21 cellular contexts compared by ENCODE assay signal in the genomic region with DNA sequence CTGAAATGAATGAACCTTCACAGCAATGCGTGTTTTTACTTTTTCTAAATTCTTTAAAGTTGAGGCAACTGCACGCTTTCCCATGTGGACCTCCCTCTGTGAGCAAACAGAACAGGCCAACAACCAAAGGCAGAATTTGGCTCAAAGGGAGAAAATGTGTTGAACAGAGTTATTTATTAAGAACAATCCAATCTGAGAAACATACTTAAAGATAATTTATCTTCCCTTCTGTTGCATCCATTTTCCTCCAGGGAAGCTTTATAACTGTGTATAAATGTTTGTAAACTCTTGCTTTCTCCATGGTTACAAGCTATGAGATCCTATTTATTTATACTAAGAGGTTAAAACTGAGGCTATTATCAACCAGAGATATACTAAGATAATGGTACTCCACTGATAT.
DNase-seq lines count a peak whose midpoint lies in the region; ATAC-seq, FAIRE-seq and TF ChIP-seq lines count a peak whose summit lies in the region.
"Had no signal": no experiment of that assay in that cellular context is flagged by ENCODE, and none has a peak within 500 bp of the region (broad histone marks: within the 10 kb centered on the region; RNA-seq: fewer than 3 reads in every experiment).

No MANE protein-coding gene starts in this region.

- H3K4me1 ChIP-seq in right lobe of liver, result no peaks in the 10 kb centered on the region
- H3K4me1 ChIP-seq: BLaER1, Caco-2 had no signal

- no peaks in the 10 kb centered on the region for H3K9me3 ChIP-seq in right lobe of liver
- H3K9me3 ChIP-seq: BLaER1, Caco-2 had no signal

- peak; percentile 97 for FAIRE-seq in endometrium (lab: Jason Lieb, UNC)
- FAIRE-seq: GM18507, H1, HTR-8/SVneo had no signal

- in situ Hi-C loops in astrocyte of the cerebellum (cut with HindIII; ENCODE audit: low sequenced_read_pairs), result no loop called here

- peaks cover 5% of the 10 kb centered on the region for H3K27me3 Mint-ChIP-seq in nephron (ENCODE audit: low read depth)
- H3K27me3 Mint-ChIP-seq: CD4-positive, alpha-beta memory T cell had no signal

- 51% methylated on average over 2 of the region's 2 CpGs for WGBS in right lobe of liver (ENCODE audit: insufficient coverage, low coverage, low lambda C conversion rate, missing lambda C conversion rate)

- H3K36me3 ChIP-seq in right lobe of liver, result no peaks in the 10 kb centered on the region
- H3K36me3 ChIP-seq: BLaER1 had no signal

- intact Hi-C loops in right lobe of liver (cut with DNase I), result no loop called here

- DNase-seq in astrocyte of the cerebellum (ENCODE audit: low read depth) (peak; percentile 49), right lobe of liver (no peak), cortex of kidney (lab: John Stamatoyannopoulos, UW) (no peak), SIG-M5 treated with dmso at 0.1 percent for 504 hours (lab: John Stamatoyannopoulos, UW; ENCODE audit: unreplicated experiment) (no peak), GM10266 (ENCODE audit: extremely low spot score) (no peak)
- DNase-seq: Caco-2; CD4-positive, alpha-beta memory T cell; DND-41; MV-4-11; NCI-H1105 treated with DMSO at 0.1 percent for 48 hours; NCI-H2029 treated with DMSO at 0.1 percent for 48 hours; NCI-H2171; NCI-H524 treated with DMSO at 0.1 percent for 48 hours; Right ventricle myocardium superior had no signal

- peak overlapping the region in 1 of 3 experiments; percentile 57 for H3K4me3 Mint-ChIP-seq in nephron
- H3K4me3 Mint-ChIP-seq: CD4-positive, alpha-beta memory T cell had no signal

- no peak overlapping the region for H3K4me3 ChIP-seq in astrocyte of the cerebellum (ENCODE audit: low read depth, low read length)
- H3K4me3 ChIP-seq in right lobe of liver, result no peak overlapping the region
- H3K4me3 ChIP-seq: BLaER1 had no signal

- H3K4me1 Mint-ChIP-seq in nephron, result peaks cover 22% of the 10 kb centered on the region
- H3K4me1 Mint-ChIP-seq: CD4-positive, alpha-beta memory T cell had no signal

- TF ChIP-seq CTCF in astrocyte of the cerebellum (IDR thresholded peaks at IDR 0.05; ENCODE audit: low read depth, low read length, missing control alignments) (no peak), nephron (IDR thresholded peaks at IDR 0.05; ENCODE audit: unreplicated experiment in 3 of 3) (no peak), right lobe of liver (IDR thresholded peaks at IDR 0.05) (no peak), GM10266 (IDR thresholded peaks at IDR 0.05; ENCODE audit: control insufficient read depth, insufficient read depth, low read depth, missing control alignments) (no peak)

- no peak overlapping the region for H3K27ac ChIP-seq in right lobe of liver
- H3K27ac ChIP-seq: BLaER1 had no signal

- ATAC-seq in right lobe of liver, result no peak
- ATAC-seq: HCT116 had no signal

- H3K9me3 Mint-ChIP-seq in nephron, result no peaks in the 10 kb centered on the region

- H3K27ac Mint-ChIP-seq in nephron, result peak overlapping the region; percentile 42 to 97 (median 66)
- H3K27ac Mint-ChIP-seq: CD4-positive, alpha-beta memory T cell had no signal

- no peaks in the 10 kb centered on the region for H3K27me3 ChIP-seq in right lobe of liver
- H3K27me3 ChIP-seq: BLaER1 had no signal

- TF ChIP-seq POLR2A in right lobe of liver (IDR thresholded peaks at IDR 0.05), result no peak

- H3K36me3 Mint-ChIP-seq in nephron (ENCODE audit: low read depth), result no peaks in the 10 kb centered on the region
- H3K36me3 Mint-ChIP-seq: CD4-positive, alpha-beta memory T cell had no signal
